ENCODE assay signal across 8 cellular contexts in the genomic region with DNA sequence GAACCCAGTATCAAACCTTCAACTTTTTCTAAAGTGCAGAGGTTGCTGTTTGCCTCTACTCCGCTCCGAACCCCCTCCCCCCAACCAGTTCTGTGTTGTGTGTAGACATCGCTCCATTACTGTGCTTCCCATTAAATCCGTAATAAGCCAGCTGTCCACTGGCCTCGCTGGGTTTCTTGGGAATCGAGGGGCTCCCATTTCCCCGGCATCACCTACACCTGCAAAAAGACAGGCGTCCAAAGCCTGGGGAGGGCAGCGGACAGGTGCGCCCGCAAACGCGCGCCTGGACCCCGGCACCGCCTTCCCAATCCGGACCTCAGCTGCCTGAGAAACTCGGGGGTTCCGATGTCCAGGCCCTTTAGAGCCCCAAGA. TPM values are rescaled to one million over a fixed set of nuclear protein-coding genes. Genes with fewer than 3 reads are reported as not detected.
DNase-seq lines count a peak whose midpoint lies in the region; ATAC-seq and TF ChIP-seq lines count a peak whose summit lies in the region.

No MANE protein-coding gene starts in this region.

- peak; percentile 21 for DNase-seq in A172 (ENCODE audit: low spot score)
- no peak for DNase-seq in GM23338 (ENCODE audit: low spot score)
- DNase-seq in T-helper 17 cell = no peak
- DNase-seq in iPS DF 6.9 (ENCODE audit: low read depth, low spot score) = no peak
- DNase-seq in NCI-H128 (lab: John Stamatoyannopoulos, UW; ENCODE audit: unreplicated experiment) = no peak
- DNase-seq in NCI-H1105 treated with DMSO at 0.1 percent for 48 hours (lab: John Stamatoyannopoulos, UW) = no peak
- no peak for DNase-seq in LoVo (ENCODE audit: low spot score)

- no peak for TF ChIP-seq CTCF in GM23338 (conservative IDR thresholded peaks at IDR 0.05; ENCODE audit: low read depth in 2 of 2)

- H3K9me3 Mint-ChIP-seq in GM23338 = no peaks in the 10 kb centered on the region
- no peaks in the 10 kb centered on the region for H3K9me3 Mint-ChIP-seq in stimulated activated memory B cell treated with anti-CD40 and anti-IgM and Interleukin-4, amounts not matched to agents 10 μg/mL and 1 μg/mL and 100 μg/mL, for 72 hours

- no peak; the same call in 2 of the 3 replicates for ATAC-seq in GM23338
- ATAC-seq in T-helper 17 cell = no peak
- ATAC-seq in stimulated activated memory B cell treated with anti-CD40 and anti-IgM and Interleukin-4, amounts not matched to agents 10 μg/mL and 1 μg/mL and 100 μg/mL, for 72 hours = peak; percentile 9

- no peaks in the 10 kb centered on the region for H3K36me3 Mint-ChIP-seq in GM23338 (ENCODE audit: low read depth)
- H3K36me3 Mint-ChIP-seq in T-helper 17 cell (ENCODE audit: low read depth) = no peaks in the 10 kb centered on the region
- H3K36me3 Mint-ChIP-seq in stimulated activated memory B cell treated with anti-CD40 and anti-IgM and Interleukin-4, amounts not matched to agents 10 μg/mL and 1 μg/mL and 100 μg/mL, for 72 hours = no peaks in the 10 kb centered on the region

- H4K20me1 ChIP-seq in GM23338 (replicated peaks; ENCODE audit: insufficient read depth) = peaks cover 6% of the 10 kb centered on the region

- H3K36me3 ChIP-seq in GM23338 (ENCODE audit: insufficient read depth) (no peaks in the 10 kb centered on the region), iPS DF 6.9 (ENCODE audit: control insufficient read depth, insufficient read depth, low read length) (no peaks in the 10 kb centered on the region)

- 0 out of 2 replicates have a peak, but pooled peaks cover 2% of the 10 kb centered on the region for H3F3A ChIP-seq in GM23338 (replicated peaks; ENCODE audit: low read depth)

- peak overlapping the region; percentile 92 for H2AFZ ChIP-seq in GM23338

- peaks cover 46% of the 10 kb centered on the region for H3K79me2 ChIP-seq in GM23338 (replicated peaks; ENCODE audit: insufficient read depth)

- H3K9me3 ChIP-seq in T-helper 17 cell (ENCODE audit: control insufficient read depth, low read length, poor library complexity, severe bottlenecking) (no peaks in the 10 kb centered on the region), iPS DF 6.9 (ENCODE audit: control insufficient read depth, insufficient read depth, low read length) (no peaks in the 10 kb centered on the region)

- no CpG with 5 or more reads among the region's 19 CpGs for WGBS in iPS DF 6.9 (ENCODE audit: insufficient coverage, insufficient read length)

- H3K4me2 ChIP-seq in GM23338 = peak overlapping the region; percentile 83

- H3K27me3 Mint-ChIP-seq in GM23338 (ENCODE audit: insufficient read depth, low read depth, poor library complexity) = peaks cover 2% of the 10 kb centered on the region
- peaks cover 25% of the 10 kb centered on the region for H3K27me3 Mint-ChIP-seq in T-helper 17 cell
- H3K27me3 Mint-ChIP-seq in stimulated activated memory B cell treated with anti-CD40 and anti-IgM and Interleukin-4, amounts not matched to agents 10 μg/mL and 1 μg/mL and 100 μg/mL, for 72 hours = peaks cover 18% of the 10 kb centered on the region

- H3K4me3 ChIP-seq in GM23338 (peak overlapping the region; percentile 94), iPS DF 6.9 (ENCODE audit: low read length) (peak overlapping the region; percentile 58; the same call in 1 of the 2 replicates)

- H3K27me3 ChIP-seq in GM23338 (ENCODE audit: insufficient read depth) (peaks cover 8% of the 10 kb centered on the region; the same call in 1 of the 2 replicates), iPS DF 6.9 (ENCODE audit: control insufficient read depth, insufficient read depth, low read length) (no peaks in the 10 kb centered on the region; the same call in 1 of the 2 replicates)

- peak overlapping the region; percentile 96 for H3K4me3 Mint-ChIP-seq in GM23338
- peak overlapping the region; percentile 90 for H3K4me3 Mint-ChIP-seq in T-helper 17 cell
- H3K4me3 Mint-ChIP-seq in stimulated activated memory B cell treated with anti-CD40 and anti-IgM and Interleukin-4, amounts not matched to agents 10 μg/mL and 1 μg/mL and 100 μg/mL, for 72 hours = peak overlapping the region; percentile 83

- H3K4me1 Mint-ChIP-seq in GM23338 = peaks cover 32% of the 10 kb centered on the region
- peaks cover 13% of the 10 kb centered on the region for H3K4me1 Mint-ChIP-seq in T-helper 17 cell
- H3K4me1 Mint-ChIP-seq in stimulated activated memory B cell treated with anti-CD40 and anti-IgM and Interleukin-4, amounts not matched to agents 10 μg/mL and 1 μg/mL and 100 μg/mL, for 72 hours = peaks cover 18% of the 10 kb centered on the region

- H3K27ac Mint-ChIP-seq in GM23338 = peak overlapping the region; percentile 81
- H3K27ac Mint-ChIP-seq in T-helper 17 cell = peak overlapping the region; percentile 39
- H3K27ac Mint-ChIP-seq in stimulated activated memory B cell treated with anti-CD40 and anti-IgM and Interleukin-4, amounts not matched to agents 10 μg/mL and 1 μg/mL and 100 μg/mL, for 72 hours = no peak overlapping the region

- H3K4me1 ChIP-seq in GM23338 (ENCODE audit: insufficient read depth) = peaks cover 23% of the 10 kb centered on the region
- H3K4me1 ChIP-seq in iPS DF 6.9 (ENCODE audit: control insufficient read depth, insufficient read depth, low read length) = no peaks in the 10 kb centered on the region; the same call in 1 of the 2 replicates

- H3K27ac ChIP-seq in GM23338 (ENCODE audit: low read depth) (peak overlapping the region; percentile 92), iPS DF 6.9 (ENCODE audit: low read length) (no peak overlapping the region)

- no peaks in the 10 kb centered on the region for H3K9me2 ChIP-seq in GM23338 (ENCODE audit: insufficient read depth)

TF ChIP-seq in GM23338, 12 proteins besides CTCF, POLR2A, EP300 and RAD21 (continues in another document):
- TF ChIP-seq EZH2 (IDR thresholded peaks at IDR 0.05; ENCODE audit: low read depth, unreplicated experiment) = no peak
- TF ChIP-seq EZH2phosphoT487 (IDR thresholded peaks at IDR 0.05; ENCODE audit: unreplicated experiment) = no peak
- no peak for TF ChIP-seq JUNB (IDR thresholded peaks at IDR 0.05; ENCODE audit: unreplicated experiment)
- TF ChIP-seq NANOG (IDR thresholded peaks at IDR 0.05; ENCODE audit: borderline replicate concordance) = no peak
- TF ChIP-seq, protein P1, sequence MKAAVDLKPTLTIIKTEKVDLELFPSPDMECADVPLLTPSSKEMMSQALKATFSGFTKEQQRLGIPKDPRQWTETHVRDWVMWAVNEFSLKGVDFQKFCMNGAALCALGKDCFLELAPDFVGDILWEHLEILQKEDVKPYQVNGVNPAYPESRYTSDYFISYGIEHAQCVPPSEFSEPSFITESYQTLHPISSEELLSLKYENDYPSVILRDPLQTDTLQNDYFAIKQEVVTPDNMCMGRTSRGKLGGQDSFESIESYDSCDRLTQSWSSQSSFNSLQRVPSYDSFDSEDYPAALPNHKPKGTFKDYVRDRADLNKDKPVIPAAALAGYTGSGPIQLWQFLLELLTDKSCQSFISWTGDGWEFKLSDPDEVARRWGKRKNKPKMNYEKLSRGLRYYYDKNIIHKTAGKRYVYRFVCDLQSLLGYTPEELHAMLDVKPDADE (IDR thresholded peaks at IDR 0.05) = no peak
- no peak for TF ChIP-seq POLR2AphosphoS5 (IDR thresholded peaks at IDR 0.05; ENCODE audit: low read depth)
- no peak for TF ChIP-seq STAT1 (IDR thresholded peaks at IDR 0.05; ENCODE audit: unreplicated experiment)

RNA-seq across cellular contexts. Expression of a gene that starts 0.6 kb away (rescaled TPM):
- 20.2 and 23.8 TPM in 2 replicates for total RNA-seq in A172 (2014; rRNA removed; shearing (Covaris generic))
- total RNA-seq in GM23338 (2014; rRNA removed; shearing (Covaris generic)) = 23.6 and 25.4 TPM in 2 replicates
- 11.7 and 15.3 TPM in 2 replicates for polyA plus RNA-seq in GM23338 (2016; fragmentation: Nextera tagmentation; extraction: Ambion mirVana)
- 1 to 10 TPM; 3.8 to 8.1 TPM for total RNA-seq in T-helper 17 cell
